In the genomic region with DNA sequence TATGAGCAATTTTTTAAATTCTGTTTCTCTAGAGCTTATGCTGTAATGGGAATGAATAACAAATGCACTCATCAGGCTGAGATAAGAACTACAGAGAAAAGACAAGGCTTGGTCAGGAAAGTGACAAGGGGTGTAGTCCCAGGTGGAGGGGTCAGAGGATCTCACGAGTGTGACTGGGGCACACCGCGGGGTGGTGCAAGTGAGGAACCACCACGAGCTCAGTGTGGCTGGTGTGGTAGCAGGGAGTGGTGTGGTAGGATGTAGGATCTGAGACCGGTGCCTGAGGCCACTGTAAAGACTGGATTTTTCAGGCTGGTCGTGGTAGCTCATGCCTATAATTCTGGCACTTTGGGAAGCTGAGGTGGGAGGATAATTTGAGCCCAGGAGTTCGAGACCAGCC, we compare ENCODE assay signal across 15 cellular contexts. TPM values are rescaled to one million over a fixed set of nuclear protein-coding genes. Genes with fewer than 3 reads are reported as not detected.
DNase-seq lines count a peak whose midpoint lies in the region; ATAC-seq and TF ChIP-seq lines count a peak whose summit lies in the region.
"Had no signal": no experiment of that assay in that cellular context is flagged by ENCODE, and none has a peak within 500 bp of the region (broad histone marks: within the 10 kb centered on the region; RNA-seq: fewer than 3 reads in every experiment).

No MANE protein-coding gene starts in this region.

- peaks cover 82% of the 10 kb centered on the region for H3K36me3 ChIP-seq in endodermal cell (ENCODE audit: control insufficient read depth, insufficient read depth, low read length)

- TF ChIP-seq CTCF in endodermal cell (conservative IDR thresholded peaks at IDR 0.05): no peak
- TF ChIP-seq CTCF in mesothelial cell of epicardium (IDR thresholded peaks at IDR 0.05; ENCODE audit: unreplicated experiment): no peak

- ATAC-seq in activated T-cell treated with anti-CD3 and anti-CD28 coated beads, Interleukin-2, amount 50 U/mL, for 4 hours: no peak
- no peak for ATAC-seq in stimulated activated naive B cell treated with anti-CD40 and anti-IgM and Interleukin-4, amounts not matched to agents 10 μg/mL and 1 μg/mL and 100 μg/mL, for 72 hours (replicated peaks)
- ATAC-seq: left colon had no signal

- POLR2A ChIA-PET in activated CD4-positive, alpha-beta memory T cell treated with anti-CD3 and anti-CD28 coated beads, Interleukin-2, amount 10 ng/mL, durations not matched to agents 7 days and 5 days (lab: Charles Lee): interaction anchor here (0.6 to 3.5 kb wide), 14 partner anchors 9 to 699 kb away, joined by 3 to 21 read pairs (median 4); partner anchors contain the start of genes ANXA6 and CCDC69

- H3K9me3 ChIP-seq in endodermal cell (ENCODE audit: control insufficient read depth, low read length): no peaks in the 10 kb centered on the region
- H3K9me3 ChIP-seq: vagina had no signal

- no peaks in the 10 kb centered on the region for H3K27me3 ChIP-seq in endodermal cell (ENCODE audit: control insufficient read depth, insufficient read depth, low read length, poor library complexity, severe bottlenecking)
- H3K27me3 ChIP-seq: vagina had no signal

- no peaks in the 10 kb centered on the region for H3K9me3 Mint-ChIP-seq in activated T-cell treated with anti-CD3 and anti-CD28 coated beads, Interleukin-2, amount 50 U/mL, for 4 hours
- no peaks in the 10 kb centered on the region for H3K9me3 Mint-ChIP-seq in activated CD4-positive, alpha-beta memory T cell treated with anti-CD3 and anti-CD28 coated beads, Interleukin-2, amount 10 ng/mL, durations not matched to agents 7 days and 5 days
- H3K9me3 Mint-ChIP-seq in endodermal cell (no peaks in the 10 kb centered on the region), mesothelial cell of epicardium (no peaks in the 10 kb centered on the region)
- H3K9me3 Mint-ChIP-seq in stimulated activated naive B cell treated with anti-CD40 and anti-IgM and Interleukin-4, amounts not matched to agents 10 μg/mL and 1 μg/mL and 100 μg/mL, for 72 hours: no peaks in the 10 kb centered on the region

- H3K4me3 Mint-ChIP-seq in activated T-cell treated with anti-CD3 and anti-CD28 coated beads, Interleukin-2, amount 50 U/mL, for 4 hours: peak overlapping the region; percentile 35
- peak overlapping the region; percentile 34 for H3K4me3 Mint-ChIP-seq in activated CD4-positive, alpha-beta memory T cell treated with anti-CD3 and anti-CD28 coated beads, Interleukin-2, amount 10 ng/mL, durations not matched to agents 7 days and 5 days
- H3K4me3 Mint-ChIP-seq in endodermal cell (no peak overlapping the region), mesothelial cell of epicardium (no peak overlapping the region)
- H3K4me3 Mint-ChIP-seq in stimulated activated naive B cell treated with anti-CD40 and anti-IgM and Interleukin-4, amounts not matched to agents 10 μg/mL and 1 μg/mL and 100 μg/mL, for 72 hours: peak overlapping the region in 1 of 2 donors; percentile 32

- H3K4me1 ChIP-seq in endodermal cell (ENCODE audit: control insufficient read depth, insufficient read depth, low read length): peaks cover 28% of the 10 kb centered on the region

- H3K4me3 ChIP-seq in endodermal cell (ENCODE audit: low read length): no peak overlapping the region
- H3K4me3 ChIP-seq: smooth muscle cell, vagina had no signal

- peaks cover 98% of the 10 kb centered on the region for H3K4me1 Mint-ChIP-seq in activated T-cell treated with anti-CD3 and anti-CD28 coated beads, Interleukin-2, amount 50 U/mL, for 4 hours (ENCODE audit: low read depth)
- peaks cover 98% of the 10 kb centered on the region for H3K4me1 Mint-ChIP-seq in activated CD4-positive, alpha-beta memory T cell treated with anti-CD3 and anti-CD28 coated beads, Interleukin-2, amount 10 ng/mL, durations not matched to agents 7 days and 5 days
- H3K4me1 Mint-ChIP-seq in endodermal cell: peaks cover 43% of the 10 kb centered on the region
- H3K4me1 Mint-ChIP-seq in stimulated activated naive B cell treated with anti-CD40 and anti-IgM and Interleukin-4, amounts not matched to agents 10 μg/mL and 1 μg/mL and 100 μg/mL, for 72 hours: peaks cover 80 to 100% of the 10 kb centered on the region in 2 donors
- H3K4me1 Mint-ChIP-seq in mesothelial cell of epicardium: peaks cover 39% of the 10 kb centered on the region

- H3K27ac ChIP-seq in endodermal cell (ENCODE audit: low read depth, low read length): no peak overlapping the region
- H3K27ac ChIP-seq: vagina had no signal

- peak overlapping the region; percentile 82 for H3K27ac Mint-ChIP-seq in activated CD4-positive, alpha-beta memory T cell treated with anti-CD3 and anti-CD28 coated beads, Interleukin-2, amount 10 ng/mL, durations not matched to agents 7 days and 5 days
- H3K27ac Mint-ChIP-seq in endodermal cell (peak overlapping the region; percentile 55), mesothelial cell of epicardium (no peak overlapping the region)
- peak overlapping the region; percentile 75 for H3K27ac Mint-ChIP-seq in stimulated activated naive B cell treated with anti-CD40 and anti-IgM and Interleukin-4, amounts not matched to agents 10 μg/mL and 1 μg/mL and 100 μg/mL, for 72 hours

- peaks cover 25% of the 10 kb centered on the region for H3K36me3 Mint-ChIP-seq in activated T-cell treated with anti-CD3 and anti-CD28 coated beads, Interleukin-2, amount 50 U/mL, for 4 hours (ENCODE audit: insufficient read depth)
- H3K36me3 Mint-ChIP-seq in activated CD4-positive, alpha-beta memory T cell treated with anti-CD3 and anti-CD28 coated beads, Interleukin-2, amount 10 ng/mL, durations not matched to agents 7 days and 5 days (ENCODE audit: low read depth): peaks cover 77% of the 10 kb centered on the region
- peaks cover 39% of the 10 kb centered on the region for H3K36me3 Mint-ChIP-seq in endodermal cell (ENCODE audit: low read depth)
- H3K36me3 Mint-ChIP-seq in stimulated activated naive B cell treated with anti-CD40 and anti-IgM and Interleukin-4, amounts not matched to agents 10 μg/mL and 1 μg/mL and 100 μg/mL, for 72 hours: peaks cover 66 to 80% of the 10 kb centered on the region in 2 donors
- peaks cover 14% of the 10 kb centered on the region for H3K36me3 Mint-ChIP-seq in mesothelial cell of epicardium

- no peak for DNase-seq in activated T-cell treated with anti-CD3 and anti-CD28 coated beads, Interleukin-2, amount 50 U/mL, for 4 hours
- DNase-seq in activated T-cell treated with anti-CD3 and anti-CD28 coated beads, Interleukin-2, amount 50 U/mL, for 1 hour: no peak
- DNase-seq in activated CD4-positive, alpha-beta memory T cell treated with anti-CD3 and anti-CD28 coated beads, Interleukin-2, amount 10 ng/mL, durations not matched to agents 7 days and 5 days: peak; percentile 55
- DNase-seq in endodermal cell: no peak
- DNase-seq in stimulated activated naive B cell treated with anti-CD40 and anti-IgM and Interleukin-4, amounts not matched to agents 10 μg/mL and 1 μg/mL and 100 μg/mL, for 72 hours: no peak
- no peak for DNase-seq in stimulated activated CD4-positive, alpha-beta T cell treated with anti-CD3 and anti-CD28 coated beads, Interleukin-2, amount 100 ng/mL, for 24 hours
- DNase-seq in NCI-H1105 treated with DMSO at 0.1 percent for 48 hours (lab: John Stamatoyannopoulos, UW): no peak
- DNase-seq in mesothelial cell of epicardium (ENCODE audit: low spot score in 2 of 2, unreplicated experiment in 2 of 2): no peak
- DNase-seq: cerebellar nuclear complex, KG1, left colon, NCI-H1417, RPMI8226 had no signal

- 72 to 86% methylated on average over 3 to 7 of the region's 7 CpGs for WGBS in endodermal cell (ENCODE audit: insufficient coverage in 1 of 2, insufficient read length in 1 of 2), 2 experiments

- CTCF ChIA-PET in activated CD4-positive, alpha-beta memory T cell treated with anti-CD3 and anti-CD28 coated beads, Interleukin-2, amount 10 ng/mL, durations not matched to agents 7 days and 5 days (lab: Charles Lee): interaction anchor here (0.7 to 4.3 kb wide), 12 partner anchors 9 to 104 kb away, joined by 3 to 49 read pairs (median 8); partner anchors contain the start of genes ANXA6 and GM2A

- no peak overlapping the region for H3K9ac ChIP-seq in endodermal cell (ENCODE audit: extremely low read depth, low read length, poor library complexity, severe bottlenecking)

- no peaks in the 10 kb centered on the region for H3K27me3 Mint-ChIP-seq in activated T-cell treated with anti-CD3 and anti-CD28 coated beads, Interleukin-2, amount 50 U/mL, for 4 hours (ENCODE audit: low read depth)
- no peaks in the 10 kb centered on the region for H3K27me3 Mint-ChIP-seq in activated CD4-positive, alpha-beta memory T cell treated with anti-CD3 and anti-CD28 coated beads, Interleukin-2, amount 10 ng/mL, durations not matched to agents 7 days and 5 days
- H3K27me3 Mint-ChIP-seq in endodermal cell (ENCODE audit: insufficient read depth) (no peaks in the 10 kb centered on the region), mesothelial cell of epicardium (ENCODE audit: low read depth) (no peaks in the 10 kb centered on the region)
- no peaks in the 10 kb centered on the region for H3K27me3 Mint-ChIP-seq in stimulated activated naive B cell treated with anti-CD40 and anti-IgM and Interleukin-4, amounts not matched to agents 10 μg/mL and 1 μg/mL and 100 μg/mL, for 72 hours

RNA-seq across cellular contexts. Expression of gene ANXA6, which starts 9.0 kb away (rescaled TPM):
- total RNA-seq in activated T-cell treated with anti-CD3 and anti-CD28 coated beads, Interleukin-2, amount 50 U/mL, for 4 hours: 100 to 1,000 TPM; 102 to 156 (median 128) TPM
- total RNA-seq in activated CD4-positive, alpha-beta memory T cell treated with anti-CD3 and anti-CD28 coated beads, Interleukin-2, amount 10 ng/mL, durations not matched to agents 7 days and 5 days: 100 to 1,000 TPM; 603 to 606 TPM
- total RNA-seq in endodermal cell (100 to 1,000 TPM; 204 to 235 TPM), mesothelial cell of epicardium (178 to 197 TPM (median 186 TPM) in 3 replicates)
- polyA plus RNA-seq in endodermal cell (2013, experiment 1 of 2): 167 TPM
- 184 TPM for polyA plus RNA-seq in endodermal cell (2013, experiment 2 of 2)

Comparison
In these comparisons a context has a peak if more than half of its experiments do, and no peak if none do; other contexts are left out.
1. H3K4me3 Mint-ChIP-seq: peak in activated T-cell treated with anti-CD3 and anti-CD28 coated beads, Interleukin-2, amount 50 U/mL, for 4 hours (single experiment) and activated CD4-positive, alpha-beta memory T cell treated with anti-CD3 and anti-CD28 coated beads, Interleukin-2, amount 10 ng/mL, durations not matched to agents 7 days and 5 days (single experiment); none in endodermal cell (single experiment) and mesothelial cell of epicardium (single experiment).